1 cellular context compared by ENCODE assay signal in the genomic region with DNA sequence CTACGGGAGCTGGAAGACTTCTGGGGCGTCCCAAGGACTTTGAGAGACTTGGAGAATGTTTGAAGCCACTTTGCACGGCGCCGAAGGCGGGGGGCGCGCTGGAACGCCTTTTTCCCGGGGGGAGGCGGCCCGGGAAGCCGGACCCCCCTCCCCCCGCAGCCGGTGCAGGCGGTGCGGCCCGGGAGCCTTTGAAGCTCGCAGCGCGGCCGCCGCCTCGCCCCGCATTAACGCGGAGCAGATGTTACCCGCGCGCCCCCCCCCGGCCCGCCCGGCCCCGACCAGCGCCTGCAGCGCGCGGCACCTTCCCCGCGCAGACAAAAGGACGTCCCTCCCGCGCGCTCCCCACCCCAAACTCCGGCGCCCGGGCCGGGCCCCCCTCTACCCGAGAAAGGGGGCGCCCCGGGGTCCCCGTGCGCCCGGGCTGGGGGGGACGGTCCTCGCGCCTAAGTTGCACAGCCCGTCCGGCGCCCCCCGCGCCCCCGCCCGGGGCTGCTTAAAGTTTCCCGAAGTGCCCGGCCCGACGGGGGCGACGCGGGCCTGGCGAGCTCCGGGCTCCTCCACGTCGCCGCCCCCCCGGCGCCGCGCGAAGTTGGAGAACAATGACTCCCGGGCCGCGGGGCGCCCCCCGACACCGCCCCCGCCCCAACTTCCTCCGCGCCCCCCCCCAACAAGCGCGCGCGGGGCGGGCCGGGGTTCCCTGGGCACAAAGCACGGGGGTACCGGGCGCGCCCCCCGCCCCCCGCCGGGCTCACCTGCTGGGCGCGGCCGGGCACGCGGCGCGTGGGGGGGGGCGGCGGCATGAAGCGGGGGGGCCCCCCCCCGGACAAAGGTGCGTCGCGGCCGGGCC.
A peak's percentile ranks its signal among the peaks of the same experiment; 100 is the strongest.
TF ChIP-seq lines count a peak whose summit lies in the region.

No MANE protein-coding gene starts in this region.

TF ChIP-seq in HepG2, 621 proteins besides CTCF, POLR2A, EP300 and RAD21 (continues in another document):
- TF ChIP-seq, protein P1, sequence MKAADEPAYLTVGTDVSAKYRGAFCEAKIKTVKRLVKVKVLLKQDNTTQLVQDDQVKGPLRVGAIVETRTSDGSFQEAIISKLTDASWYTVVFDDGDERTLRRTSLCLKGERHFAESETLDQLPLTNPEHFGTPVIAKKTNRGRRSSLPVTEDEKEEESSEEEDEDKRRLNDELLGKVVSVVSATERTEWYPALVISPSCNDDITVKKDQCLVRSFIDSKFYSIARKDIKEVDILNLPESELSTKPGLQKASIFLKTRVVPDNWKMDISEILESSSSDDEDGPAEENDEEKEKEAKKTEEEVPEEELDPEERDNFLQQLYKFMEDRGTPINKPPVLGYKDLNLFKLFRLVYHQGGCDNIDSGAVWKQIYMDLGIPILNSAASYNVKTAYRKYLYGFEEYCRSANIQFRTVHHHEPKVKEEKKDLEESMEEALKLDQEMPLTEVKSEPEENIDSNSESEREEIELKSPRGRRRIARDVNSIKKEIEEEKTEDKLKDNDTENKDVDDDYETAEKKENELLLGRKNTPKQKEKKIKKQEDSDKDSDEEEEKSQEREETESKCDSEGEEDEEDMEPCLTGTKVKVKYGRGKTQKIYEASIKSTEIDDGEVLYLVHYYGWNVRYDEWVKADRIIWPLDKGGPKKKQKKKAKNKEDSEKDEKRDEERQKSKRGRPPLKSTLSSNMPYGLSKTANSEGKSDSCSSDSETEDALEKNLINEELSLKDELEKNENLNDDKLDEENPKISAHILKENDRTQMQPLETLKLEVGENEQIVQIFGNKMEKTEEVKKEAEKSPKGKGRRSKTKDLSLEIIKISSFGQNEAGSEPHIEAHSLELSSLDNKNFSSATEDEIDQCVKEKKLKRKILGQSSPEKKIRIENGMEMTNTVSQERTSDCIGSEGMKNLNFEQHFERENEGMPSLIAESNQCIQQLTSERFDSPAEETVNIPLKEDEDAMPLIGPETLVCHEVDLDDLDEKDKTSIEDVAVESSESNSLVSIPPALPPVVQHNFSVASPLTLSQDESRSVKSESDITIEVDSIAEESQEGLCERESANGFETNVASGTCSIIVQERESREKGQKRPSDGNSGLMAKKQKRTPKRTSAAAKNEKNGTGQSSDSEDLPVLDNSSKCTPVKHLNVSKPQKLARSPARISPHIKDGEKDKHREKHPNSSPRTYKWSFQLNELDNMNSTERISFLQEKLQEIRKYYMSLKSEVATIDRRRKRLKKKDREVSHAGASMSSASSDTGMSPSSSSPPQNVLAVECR (CRISPR knock-in tag; IDR thresholded peaks at IDR 0.05; ENCODE audit: borderline replicate concordance), result peak; percentile 32; the same call in 1 of the 2 replicates
- TF ChIP-seq HHEX (CRISPR knock-in tag; IDR thresholded peaks at IDR 0.05) (no peak), ZNF775 (CRISPR knock-in tag; IDR thresholded peaks at IDR 0.05; ENCODE audit: borderline replicate concordance) (no peak), ZNF24 (IDR thresholded peaks at IDR 0.05) (no peak), ZNF703 (CRISPR knock-in tag; IDR thresholded peaks at IDR 0.05; ENCODE audit: borderline replicate concordance) (no peak), ATM (IDR thresholded peaks at IDR 0.05; ENCODE audit: borderline replicate concordance) (no peak), TMF1 (CRISPR knock-in tag; IDR thresholded peaks at IDR 0.05; ENCODE audit: low read depth) (no peak), ZFX (CRISPR knock-in tag; IDR thresholded peaks at IDR 0.05; ENCODE audit: low read depth) (no peak), ZNF670 (CRISPR knock-in tag; IDR thresholded peaks at IDR 0.05; ENCODE audit: borderline replicate concordance) (no peak), ZNF83 (CRISPR knock-in tag; IDR thresholded peaks at IDR 0.05; ENCODE audit: borderline replicate concordance) (no peak), ARNTL (CRISPR knock-in tag; IDR thresholded peaks at IDR 0.05) (no peak), POLR2AphosphoS2 (IDR thresholded peaks at IDR 0.05; ENCODE audit: low read depth, low read length) (no peak), SRF (IDR thresholded peaks at IDR 0.05; ENCODE audit: low read depth, low read length) (no peak), MTERF4 (CRISPR knock-in tag; IDR thresholded peaks at IDR 0.05) (no peak), E2F5 (CRISPR knock-in tag; conservative IDR thresholded peaks at IDR 0.05) (no peak), MXD4 (CRISPR knock-in tag; IDR thresholded peaks at IDR 0.05) (no peak), SP1 (IDR thresholded peaks at IDR 0.05) (no peak), SP1 (CRISPR knock-in tag; IDR thresholded peaks at IDR 0.05) (no peak), ZNF101 (CRISPR knock-in tag; IDR thresholded peaks at IDR 0.05; ENCODE audit: borderline replicate concordance, low read depth) (no peak), GATAD1 (CRISPR knock-in tag; IDR thresholded peaks at IDR 0.05) (no peak), RXRA (CRISPR knock-in tag; IDR thresholded peaks at IDR 0.05) (no peak), PLSCR1 (CRISPR knock-in tag; IDR thresholded peaks at IDR 0.05; ENCODE audit: borderline replicate concordance) (no peak), CREM (IDR thresholded peaks at IDR 0.05) (no peak), CREM (CRISPR knock-in tag; IDR thresholded peaks at IDR 0.05) (no peak), HNF4G (IDR thresholded peaks at IDR 0.05; ENCODE audit: borderline replicate concordance, low read depth, low read length) (no peak), HNF4G (CRISPR knock-in tag; IDR thresholded peaks at IDR 0.05; ENCODE audit: borderline replicate concordance, low read depth) (no peak), ZNF589 (CRISPR knock-in tag; conservative IDR thresholded peaks at IDR 0.05) (no peak), ZNF121 (CRISPR knock-in tag; IDR thresholded peaks at IDR 0.05) (no peak), ZFYVE20 (CRISPR knock-in tag; IDR thresholded peaks at IDR 0.05; ENCODE audit: borderline replicate concordance, low read depth) (no peak), ATF5 (CRISPR knock-in tag; IDR thresholded peaks at IDR 0.05; ENCODE audit: low read depth) (no peak)
- TF ChIP-seq, protein P2, sequence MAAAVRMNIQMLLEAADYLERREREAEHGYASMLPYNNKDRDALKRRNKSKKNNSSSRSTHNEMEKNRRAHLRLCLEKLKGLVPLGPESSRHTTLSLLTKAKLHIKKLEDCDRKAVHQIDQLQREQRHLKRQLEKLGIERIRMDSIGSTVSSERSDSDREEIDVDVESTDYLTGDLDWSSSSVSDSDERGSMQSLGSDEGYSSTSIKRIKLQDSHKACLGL (CRISPR knock-in tag; IDR thresholded peaks at IDR 0.05), result no peak
- TF ChIP-seq, protein P3, sequence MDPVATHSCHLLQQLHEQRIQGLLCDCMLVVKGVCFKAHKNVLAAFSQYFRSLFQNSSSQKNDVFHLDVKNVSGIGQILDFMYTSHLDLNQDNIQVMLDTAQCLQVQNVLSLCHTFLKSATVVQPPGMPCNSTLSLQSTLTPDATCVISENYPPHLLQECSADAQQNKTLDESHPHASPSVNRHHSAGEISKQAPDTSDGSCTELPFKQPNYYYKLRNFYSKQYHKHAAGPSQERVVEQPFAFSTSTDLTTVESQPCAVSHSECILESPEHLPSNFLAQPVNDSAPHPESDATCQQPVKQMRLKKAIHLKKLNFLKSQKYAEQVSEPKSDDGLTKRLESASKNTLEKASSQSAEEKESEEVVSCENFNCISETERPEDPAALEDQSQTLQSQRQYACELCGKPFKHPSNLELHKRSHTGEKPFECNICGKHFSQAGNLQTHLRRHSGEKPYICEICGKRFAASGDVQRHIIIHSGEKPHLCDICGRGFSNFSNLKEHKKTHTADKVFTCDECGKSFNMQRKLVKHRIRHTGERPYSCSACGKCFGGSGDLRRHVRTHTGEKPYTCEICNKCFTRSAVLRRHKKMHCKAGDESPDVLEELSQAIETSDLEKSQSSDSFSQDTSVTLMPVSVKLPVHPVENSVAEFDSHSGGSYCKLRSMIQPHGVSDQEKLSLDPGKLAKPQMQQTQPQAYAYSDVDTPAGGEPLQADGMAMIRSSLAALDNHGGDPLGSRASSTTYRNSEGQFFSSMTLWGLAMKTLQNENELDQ (CRISPR knock-in tag; IDR thresholded peaks at IDR 0.05; ENCODE audit: borderline replicate concordance), result no peak
- TF ChIP-seq, protein P4, sequence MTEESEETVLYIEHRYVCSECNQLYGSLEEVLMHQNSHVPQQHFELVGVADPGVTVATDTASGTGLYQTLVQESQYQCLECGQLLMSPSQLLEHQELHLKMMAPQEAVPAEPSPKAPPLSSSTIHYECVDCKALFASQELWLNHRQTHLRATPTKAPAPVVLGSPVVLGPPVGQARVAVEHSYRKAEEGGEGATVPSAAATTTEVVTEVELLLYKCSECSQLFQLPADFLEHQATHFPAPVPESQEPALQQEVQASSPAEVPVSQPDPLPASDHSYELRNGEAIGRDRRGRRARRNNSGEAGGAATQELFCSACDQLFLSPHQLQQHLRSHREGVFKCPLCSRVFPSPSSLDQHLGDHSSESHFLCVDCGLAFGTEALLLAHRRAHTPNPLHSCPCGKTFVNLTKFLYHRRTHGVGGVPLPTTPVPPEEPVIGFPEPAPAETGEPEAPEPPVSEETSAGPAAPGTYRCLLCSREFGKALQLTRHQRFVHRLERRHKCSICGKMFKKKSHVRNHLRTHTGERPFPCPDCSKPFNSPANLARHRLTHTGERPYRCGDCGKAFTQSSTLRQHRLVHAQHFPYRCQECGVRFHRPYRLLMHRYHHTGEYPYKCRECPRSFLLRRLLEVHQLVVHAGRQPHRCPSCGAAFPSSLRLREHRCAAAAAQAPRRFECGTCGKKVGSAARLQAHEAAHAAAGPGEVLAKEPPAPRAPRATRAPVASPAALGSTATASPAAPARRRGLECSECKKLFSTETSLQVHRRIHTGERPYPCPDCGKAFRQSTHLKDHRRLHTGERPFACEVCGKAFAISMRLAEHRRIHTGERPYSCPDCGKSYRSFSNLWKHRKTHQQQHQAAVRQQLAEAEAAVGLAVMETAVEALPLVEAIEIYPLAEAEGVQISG (CRISPR knock-in tag; IDR thresholded peaks at IDR 0.05), result no peak
- TF ChIP-seq, protein P5, sequence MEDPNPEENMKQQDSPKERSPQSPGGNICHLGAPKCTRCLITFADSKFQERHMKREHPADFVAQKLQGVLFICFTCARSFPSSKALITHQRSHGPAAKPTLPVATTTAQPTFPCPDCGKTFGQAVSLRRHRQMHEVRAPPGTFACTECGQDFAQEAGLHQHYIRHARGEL (CRISPR knock-in tag; IDR thresholded peaks at IDR 0.05), result no peak
- TF ChIP-seq, protein P6, sequence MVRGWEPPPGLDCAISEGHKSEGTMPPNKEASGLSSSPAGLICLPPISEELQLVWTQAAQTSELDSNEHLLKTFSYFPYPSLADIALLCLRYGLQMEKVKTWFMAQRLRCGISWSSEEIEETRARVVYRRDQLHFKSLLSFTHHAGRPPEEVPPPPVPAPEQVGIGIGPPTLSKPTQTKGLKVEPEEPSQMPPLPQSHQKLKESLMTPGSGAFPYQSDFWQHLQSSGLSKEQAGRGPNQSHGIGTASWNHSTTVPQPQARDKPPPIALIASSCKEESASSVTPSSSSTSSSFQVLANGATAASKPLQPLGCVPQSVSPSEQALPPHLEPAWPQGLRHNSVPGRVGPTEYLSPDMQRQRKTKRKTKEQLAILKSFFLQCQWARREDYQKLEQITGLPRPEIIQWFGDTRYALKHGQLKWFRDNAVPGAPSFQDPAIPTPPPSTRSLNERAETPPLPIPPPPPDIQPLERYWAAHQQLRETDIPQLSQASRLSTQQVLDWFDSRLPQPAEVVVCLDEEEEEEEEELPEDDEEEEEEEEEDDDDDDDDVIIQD (CRISPR knock-in tag; IDR thresholded peaks at IDR 0.05; ENCODE audit: low read depth), result no peak
- TF ChIP-seq, protein P7, sequence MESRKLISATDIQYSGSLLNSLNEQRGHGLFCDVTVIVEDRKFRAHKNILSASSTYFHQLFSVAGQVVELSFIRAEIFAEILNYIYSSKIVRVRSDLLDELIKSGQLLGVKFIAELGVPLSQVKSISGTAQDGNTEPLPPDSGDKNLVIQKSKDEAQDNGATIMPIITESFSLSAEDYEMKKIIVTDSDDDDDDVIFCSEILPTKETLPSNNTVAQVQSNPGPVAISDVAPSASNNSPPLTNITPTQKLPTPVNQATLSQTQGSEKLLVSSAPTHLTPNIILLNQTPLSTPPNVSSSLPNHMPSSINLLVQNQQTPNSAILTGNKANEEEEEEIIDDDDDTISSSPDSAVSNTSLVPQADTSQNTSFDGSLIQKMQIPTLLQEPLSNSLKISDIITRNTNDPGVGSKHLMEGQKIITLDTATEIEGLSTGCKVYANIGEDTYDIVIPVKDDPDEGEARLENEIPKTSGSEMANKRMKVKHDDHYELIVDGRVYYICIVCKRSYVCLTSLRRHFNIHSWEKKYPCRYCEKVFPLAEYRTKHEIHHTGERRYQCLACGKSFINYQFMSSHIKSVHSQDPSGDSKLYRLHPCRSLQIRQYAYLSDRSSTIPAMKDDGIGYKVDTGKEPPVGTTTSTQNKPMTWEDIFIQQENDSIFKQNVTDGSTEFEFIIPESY (CRISPR knock-in tag; IDR thresholded peaks at IDR 0.05), result no peak
